Comparison of ENCODE assay signal across 15 cellular contexts in genomic region chr2:109419960-109420370, GRCh38.
A peak's percentile ranks its signal among the peaks of the same experiment; 100 is the strongest.
DNase-seq lines count a peak whose midpoint lies in the region; ATAC-seq and TF ChIP-seq lines count a peak whose summit lies in the region.
"Had no signal": no experiment of that assay in that cellular context is flagged by ENCODE, and none has a peak within 500 bp of the region (broad histone marks: within the 10 kb centered on the region; RNA-seq: fewer than 3 reads in every experiment).

No MANE protein-coding gene starts in this region.

- H3K36me3 ChIP-seq in adipocyte (ENCODE audit: control insufficient read depth, insufficient read depth, low read length, severe bottlenecking) (peaks cover 12% of the 10 kb centered on the region), gastrocnemius medialis (no peaks in the 10 kb centered on the region), tibial nerve (peaks cover 0 to 17% (median 0%) of the 10 kb centered on the region in 3 donors)

- H3K9me3 ChIP-seq in adipocyte (ENCODE audit: control insufficient read depth, low read length) (no peaks in the 10 kb centered on the region), gastrocnemius medialis (no peaks in the 10 kb centered on the region), tibial nerve (no peaks in the 10 kb centered on the region)
- H3K9me3 ChIP-seq: tibial artery had no signal

- no peak for TF ChIP-seq CTCF in foreskin keratinocyte (conservative IDR thresholded peaks at IDR 0.05)
- TF ChIP-seq CTCF in gastrocnemius medialis (IDR thresholded peaks at IDR 0.05 in 4 of 5, conservative IDR thresholded peaks at IDR 0.05 in 1 of 5) = no peak
- TF ChIP-seq CTCF in tibial nerve (IDR thresholded peaks at IDR 0.05) = no peak

- in situ Hi-C loops in gastrocnemius medialis (cut with MboI; ENCODE audit: low sequenced_read_pairs in 4 of 4) = no loop called here

- H3K27me3 ChIP-seq in adipocyte (replicated peaks; ENCODE audit: control insufficient read depth, insufficient read depth, low read length) (no peaks in the 10 kb centered on the region), foreskin keratinocyte (peaks cover 35% of the 10 kb centered on the region), gastrocnemius medialis (no peaks in the 10 kb centered on the region), tibial nerve (no peaks in the 10 kb centered on the region)
- H3K27me3 ChIP-seq: tibial artery had no signal

- H3K4me1 ChIP-seq in adipocyte (ENCODE audit: control insufficient read depth, insufficient read depth, low read length) (no peaks in the 10 kb centered on the region), foreskin keratinocyte (no peaks in the 10 kb centered on the region), gastrocnemius medialis (peaks cover 24 to 37% of the 10 kb centered on the region in 2 donors), tibial nerve (no peaks in the 10 kb centered on the region)

- H3K9ac ChIP-seq in adipocyte (ENCODE audit: low read length) = no peak overlapping the region

- 91 to 92% methylated on average over 5 of the region's 5 CpGs for WGBS in tibial nerve, 2 donors

- no peak overlapping the region for H3K4me3 ChIP-seq in adipocyte (ENCODE audit: low read length)
- no peak overlapping the region for H3K4me3 ChIP-seq in gastrocnemius medialis
- no peak overlapping the region for H3K4me3 ChIP-seq in tibial nerve
- H3K4me3 ChIP-seq: GM23338, SK-N-MC, tibial artery had no signal

- DNase-seq in ELR (ENCODE audit: low read depth) = peak; percentile 72
- DNase-seq in adipocyte (ENCODE audit: low read depth) = peak; percentile 66
- no peak for DNase-seq in foreskin keratinocyte
- DNase-seq in gastrocnemius medialis = peak; percentile 48 to 52
- DNase-seq in stimulated activated CD4-positive, alpha-beta T cell treated with anti-CD3 and anti-CD28 coated beads, Interleukin-4, amount 100 ng/mL, for 1 hour = no peak
- DNase-seq in tibial nerve (ENCODE audit: low spot score in 2 of 2) = no peak
- DNase-seq: kidney glomerular epithelial cell; naive thymus-derived CD4-positive, alpha-beta T cell; NCI-H1048; NCI-H226; tibial artery had no signal

- intact Hi-C loops in gastrocnemius medialis (cut with DNase I; ENCODE audit: low total_unique reads) = no loop called here

- ATAC-seq in foreskin keratinocyte = peak; percentile 10
- peak; percentile 18 to 38 for ATAC-seq in gastrocnemius medialis
- ATAC-seq in GM21515 (IDR thresholded peaks at IDR 0.05; ENCODE audit: unreplicated experiment) = no peak
- no peak for ATAC-seq in HG02763 (IDR thresholded peaks at IDR 0.05; ENCODE audit: unreplicated experiment)
- ATAC-seq: GM23338; naive thymus-derived CD4-positive, alpha-beta T cell had no signal

- no peak overlapping the region for H3K27ac ChIP-seq in foreskin keratinocyte
- H3K27ac ChIP-seq in gastrocnemius medialis = peak overlapping the region in 3 of 4 donors; percentile 26 to 50 (median 50)
- no peak overlapping the region for H3K27ac ChIP-seq in tibial nerve
- H3K27ac ChIP-seq: SK-N-MC had no signal

- no peak for TF ChIP-seq POLR2A in gastrocnemius medialis (IDR thresholded peaks at IDR 0.05)
- TF ChIP-seq POLR2A in tibial nerve (IDR thresholded peaks at IDR 0.05) = no peak

- TF ChIP-seq EP300 in tibial nerve (IDR thresholded peaks at IDR 0.05) = no peak

Comparison
In these comparisons a context has a peak if more than half of its experiments do, and no peak if none do; other contexts are left out.
1. DNase-seq: peak in ELR (single experiment), adipocyte (single experiment) and gastrocnemius medialis (2 of 2); none in foreskin keratinocyte (0 of 2), stimulated activated CD4-positive, alpha-beta T cell treated with anti-CD3 and anti-CD28 coated beads, Interleukin-4, amount 100 ng/mL, for 1 hour (single experiment) and tibial nerve (0 of 2).
2. ATAC-seq: peak in foreskin keratinocyte (single experiment) and gastrocnemius medialis (2 of 2); none in GM21515 (single experiment) and HG02763 (single experiment).
3. H3K27ac ChIP-seq: peak in gastrocnemius medialis (3 of 4); none in foreskin keratinocyte (single experiment) and tibial nerve (0 of 4).